In genomic region chr5:81530919-81531318, GRCh38 we compare ENCODE assay signal across 21 cellular contexts.
DNase-seq lines count a peak whose midpoint lies in the region; ATAC-seq, FAIRE-seq and TF ChIP-seq lines count a peak whose summit lies in the region.
"Had no signal": no experiment of that assay in that cellular context is flagged by ENCODE, and none has a peak within 500 bp of the region (broad histone marks: within the 10 kb centered on the region; RNA-seq: fewer than 3 reads in every experiment).

No MANE protein-coding gene starts in this region.

- no peak for FAIRE-seq in GM12878 (lab: Jason Lieb, UNC)
- FAIRE-seq: endometrium had no signal

- CTCF ChIA-PET in GM12878 (lab: Yijun Ruan, JAX) (interaction anchor here (0.8 kb wide), 1 partner anchor 696 kb away, joined by 3 read pairs; no protein-coding TSS in a partner anchor), WTC11 (lab: Charles Lee) (no interaction called here)

- no TSS peak for BruUV-seq in GM12878 (replicated peaks; lab: Mats Ljungman, UMichigan)

- TF ChIP-seq CTCF in GM12878 (IDR thresholded peaks at IDR 0.05 in 2 of 3, conservative IDR thresholded peaks at IDR 0.05 in 1 of 3; ENCODE audit: control insufficient read depth in 2 of 3, extremely low read depth in 1 of 3, insufficient read depth in 1 of 3, low read depth in 3 of 3, low read length in 3 of 3) (no peak), GM13977 (IDR thresholded peaks at IDR 0.05; ENCODE audit: extremely low read depth, insufficient read depth, missing control alignments) (no peak), WTC11 (IDR thresholded peaks at IDR 0.05) (no peak), MM.1S (IDR thresholded peaks at IDR 0.05; ENCODE audit: low read length) (no peak)

- H3K27ac ChIP-seq in GM12878 (ENCODE audit: control insufficient read depth, insufficient read depth) (no peak overlapping the region), MM.1S (ENCODE audit: low read length) (no peak overlapping the region)
- H3K27ac ChIP-seq: parathyroid adenoma, right atrium auricular region, upper lobe of right lung had no signal

- H4K20me1 ChIP-seq in GM12878 (ENCODE audit: control insufficient read depth, insufficient read depth), result no peaks in the 10 kb centered on the region
- no peaks in the 10 kb centered on the region for H4K20me1 ChIP-seq in MM.1S (ENCODE audit: insufficient read depth, low read length)

- RAD21 ChIA-PET in GM12878 (lab: Charles Lee; ENCODE audit: unreplicated experiment), result interaction anchor here (0.9 to 1.2 kb wide), 3 partner anchors 22 to 321 kb away, joined by 3 read pairs; no protein-coding TSS in a partner anchor

- DNase-seq in Daoy (ENCODE audit: low read depth) (peak; percentile 43), LHCN-M2 (ENCODE audit: low read depth) (peak; percentile 30), GM12878 (ENCODE audit: low read depth, low spot score) (no peak), kidney tubule cell (ENCODE audit: low spot score) (peak; percentile 75), GM13977 (ENCODE audit: low spot score) (no peak), WTC11 (ENCODE audit: low spot score) (no peak), amygdala (lab: John Stamatoyannopoulos, UW) (no peak), MM.1S (no peak)
- DNase-seq: activated CD4-positive, alpha-beta T cell treated with anti-CD3 and anti-CD28 coated beads for 48 hours; activated T-cell treated with anti-CD3 and anti-CD28 coated beads, Interleukin-2, amount 50 U/mL, for 4 hours; dermis blood vessel endothelial cell; DMS53; KG1; MV-4-11; OCI-M1; stimulated activated CD4-positive, alpha-beta T cell treated with anti-CD3 and anti-CD28 coated beads, Interleukin-2, amount 100 ng/mL, for 48 hours; upper lobe of right lung had no signal

- TF ChIP-seq POLR2A in GM12878 (IDR thresholded peaks at IDR 0.05; ENCODE audit: low read depth, low read length), result no peak

- SMC1A ChIA-PET in GM12878 (lab: Charles Lee; ENCODE audit: uncharacterized antibody, unreplicated experiment), result interaction anchor here (0.6 to 1.4 kb wide), 5 partner anchors 15 to 635 kb away, joined by 3 read pairs; no protein-coding TSS in a partner anchor

- H3K27ac Mint-ChIP-seq in WTC11, result no peak overlapping the region

- no peak for TF ChIP-seq RAD21 in GM12878 (IDR thresholded peaks at IDR 0.05; ENCODE audit: insufficient read depth, low read depth, low read length)

- in situ Hi-C loops in GM12878 (cut with MboI), result no loop called here
- in situ Hi-C loops in GM13977 (cut with MboI; ENCODE audit: low pct_unique_long_range_greater_than_20kb, low sequenced_read_pairs, unreplicated experiment), result no loop called here

- H3K4me2 ChIP-seq in GM12878 (ENCODE audit: control insufficient read depth, insufficient read depth), result no peak overlapping the region
- no peak overlapping the region for H3K4me2 ChIP-seq in MM.1S (ENCODE audit: low read depth, low read length)

- H3K9me3 ChIP-seq in GM12878 (replicated peaks; ENCODE audit: control insufficient read depth, insufficient read depth, low read length) (no peaks in the 10 kb centered on the region), MM.1S (replicated peaks; ENCODE audit: insufficient read depth, low read length) (no peaks in the 10 kb centered on the region)
- H3K9me3 ChIP-seq: right atrium auricular region, upper lobe of right lung had no signal

- peaks cover 2% of the 10 kb centered on the region; the same call in 1 of the 2 replicates for H3K79me2 ChIP-seq in GM12878 (ENCODE audit: control insufficient read depth, insufficient read depth, low read length)
- peaks cover 13% of the 10 kb centered on the region for H3K79me2 ChIP-seq in MM.1S (ENCODE audit: low read length)

- no peak for TF ChIP-seq EP300 in GM12878 (IDR thresholded peaks at IDR 0.05; ENCODE audit: borderline replicate concordance in 1 of 2, control insufficient read depth in 1 of 2, low read depth in 2 of 2, low read length in 2 of 2)

- 100% methylated on average over 1 of the region's 1 CpG for WGBS in GM12878 (ENCODE audit: insufficient coverage, insufficient replicate concordance, low lambda C conversion rate, missing lambda C conversion rate)

- no peaks in the 10 kb centered on the region for H3K36me3 Mint-ChIP-seq in WTC11

- ATAC-seq in GM12878 (peak; percentile 51), WTC11 (no peak)
- ATAC-seq: activated T-cell treated with anti-CD3 and anti-CD28 coated beads, Interleukin-2, amount 50 U/mL, for 4 hours; Right ventricle myocardium inferior; upper lobe of right lung had no signal

- H3K4me3 Mint-ChIP-seq in WTC11, result no peak overlapping the region
- H3K4me3 Mint-ChIP-seq: activated T-cell treated with anti-CD3 and anti-CD28 coated beads, Interleukin-2, amount 50 U/mL, for 4 hours had no signal

- H3K9me2 ChIP-seq in MM.1S (replicated peaks; ENCODE audit: insufficient read depth, low read length), result no peaks in the 10 kb centered on the region

- intact Hi-C loops in GM12878 (cut with micrococcal nuclease; ENCODE audit: unreplicated experiment), result no loop called here

- no peaks in the 10 kb centered on the region for H3K27me3 Mint-ChIP-seq in WTC11 (ENCODE audit: low read depth)

- H3K4me1 Mint-ChIP-seq in WTC11, result no peaks in the 10 kb centered on the region

- POLR2A ChIA-PET in GM12878 (lab: Charles Lee) (interaction anchor here (0.6 to 0.7 kb wide), 2 partner anchors 99 to 953 kb away, joined by 3 read pairs; no protein-coding TSS in a partner anchor), WTC11 (lab: Charles Lee) (no interaction called here)

- no peaks in the 10 kb centered on the region for H3K36me3 ChIP-seq in GM12878 (ENCODE audit: control insufficient read depth in 2 of 2, insufficient read depth in 2 of 2, low read length in 1 of 2)
- no peaks in the 10 kb centered on the region for H3K36me3 ChIP-seq in MM.1S (replicated peaks; ENCODE audit: insufficient read depth, low read length)
- H3K36me3 ChIP-seq: right atrium auricular region, upper lobe of right lung had no signal

- no peaks in the 10 kb centered on the region; the same call in 1 of the 2 replicates for H3F3A ChIP-seq in MM.1S (ENCODE audit: insufficient read depth, low read length)

- no peaks in the 10 kb centered on the region for H3K9me3 Mint-ChIP-seq in WTC11
- H3K9me3 Mint-ChIP-seq: activated T-cell treated with anti-CD3 and anti-CD28 coated beads, Interleukin-2, amount 50 U/mL, for 4 hours had no signal

- no peak overlapping the region for H2AFZ ChIP-seq in GM12878 (ENCODE audit: control insufficient read depth, low read depth, low read length)
- H2AFZ ChIP-seq in MM.1S (ENCODE audit: low read length), result no peak overlapping the region
- H2AFZ ChIP-seq: parathyroid adenoma had no signal

- H3K4me1 ChIP-seq in GM12878 (ENCODE audit: control insufficient read depth, insufficient read depth, low read length) (no peaks in the 10 kb centered on the region), MM.1S (ENCODE audit: low read length) (no peaks in the 10 kb centered on the region)
- H3K4me1 ChIP-seq: upper lobe of right lung had no signal

- H3K27me3 ChIP-seq in GM12878 (replicated peaks in 1 of 2; ENCODE audit: control insufficient read depth in 2 of 2, insufficient read depth in 2 of 2, low read length in 1 of 2), result no peaks in the 10 kb centered on the region
- no peaks in the 10 kb centered on the region for H3K27me3 ChIP-seq in MM.1S (replicated peaks; ENCODE audit: insufficient read depth, low read length)
- H3K27me3 ChIP-seq: right atrium auricular region, upper lobe of right lung had no signal

- H3K4me3 ChIP-seq in GM12878 (no peak overlapping the region), MM.1S (ENCODE audit: low read length) (no peak overlapping the region)
- H3K4me3 ChIP-seq: right atrium auricular region, upper lobe of right lung had no signal

- H3K9ac ChIP-seq in GM12878 (ENCODE audit: control insufficient read depth, insufficient read depth, low read length) (no peak overlapping the region), MM.1S (ENCODE audit: low read length) (no peak overlapping the region)
- H3K9ac ChIP-seq: parathyroid adenoma had no signal

TF ChIP-seq in GM12878, 131 proteins besides CTCF, POLR2A, EP300 and RAD21:
- TF ChIP-seq ZNF207 (IDR thresholded peaks at IDR 0.05; ENCODE audit: borderline replicate concordance) (no peak), CBFB (IDR thresholded peaks at IDR 0.05; ENCODE audit: low read depth) (no peak)
TF ChIP-seq in GM12878: peak in this region for 0.

TF ChIP-seq in WTC11, 78 proteins besides CTCF, POLR2A, EP300 and RAD21:
- no peak for TF ChIP-seq ELF4 (CRISPR knock-in tag; IDR thresholded peaks at IDR 0.05; ENCODE audit: low read depth)
- TF ChIP-seq SMAD4 (CRISPR knock-in tag; IDR thresholded peaks at IDR 0.05), result no peak
- no peak for TF ChIP-seq CDX4 (CRISPR knock-in tag; IDR thresholded peaks at IDR 0.05; ENCODE audit: borderline replicate concordance)

Comparison
In these comparisons a context has a peak if more than half of its experiments do, and no peak if none do; other contexts are left out.
1. DNase-seq: peak in Daoy (single experiment), LHCN-M2 (single experiment) and kidney tubule cell (single experiment); none in GM12878 (single experiment), GM13977 (single experiment), WTC11 (single experiment), amygdala (0 of 56) and MM.1S (single experiment).